Comparison of ENCODE assay signal across 8 cellular contexts in genomic region chr5:93583525-93583798, GRCh38. TPM values are rescaled to one million over a fixed set of nuclear protein-coding genes. Genes with fewer than 3 reads are reported as not detected.
DNase-seq lines count a peak whose midpoint lies in the region; ATAC-seq and TF ChIP-seq lines count a peak whose summit lies in the region.

No MANE protein-coding gene starts in this region.

- no peaks in the 10 kb centered on the region for H3K27me3 ChIP-seq in BE2C
- peaks cover 96% of the 10 kb centered on the region for H3K27me3 ChIP-seq in HUES48 (ENCODE audit: control insufficient read depth, insufficient read depth, low read length)
- peaks cover 61% of the 10 kb centered on the region for H3K27me3 ChIP-seq in muscle layer of duodenum (ENCODE audit: low read depth, low read length)
- H3K27me3 ChIP-seq in CD8-positive, alpha-beta memory T cell (ENCODE audit: insufficient read depth, low read length, poor library complexity, severe bottlenecking): peaks cover 73% of the 10 kb centered on the region

- ATAC-seq in natural killer cell treated with Interleukin-12 subunit alpha and Interleukin-12 subunit beta and Interleukin-15 and Interleukin-18, amount 100 ng/mL, for 72 hours: no peak

- DNase-seq in BE2C: no peak
- no peak for DNase-seq in caudate nucleus (lab: John Stamatoyannopoulos, UW)
- DNase-seq in stimulated activated CD4-positive, alpha-beta T cell treated with anti-CD3 and anti-CD28 coated beads, Interleukin-4, amount 100 ng/mL, for 1 hour: no peak
- DNase-seq in CD8-positive, alpha-beta memory T cell: no peak
- no peak for DNase-seq in natural killer cell treated with Interleukin-12 subunit alpha and Interleukin-12 subunit beta and Interleukin-15 and Interleukin-18, amount 100 ng/mL, for 72 hours (ENCODE audit: low spot score)
- no peak for DNase-seq in DMS153 treated with DMSO at 0.1 percent for 48 hours (lab: John Stamatoyannopoulos, UW; ENCODE audit: unreplicated experiment)

- H3K4me1 ChIP-seq in BE2C (no peaks in the 10 kb centered on the region), HUES48 (ENCODE audit: control insufficient read depth, insufficient read depth, low read length) (peaks cover 35% of the 10 kb centered on the region), muscle layer of duodenum (ENCODE audit: control insufficient read depth in 1 of 2, insufficient read depth in 2 of 2, low read length in 2 of 2) (peaks cover 0 to 48% of the 10 kb centered on the region in 2 donors)
- H3K4me1 ChIP-seq in CD8-positive, alpha-beta memory T cell (ENCODE audit: insufficient read depth, low read length): peaks cover 36% of the 10 kb centered on the region

- H3K27me3 Mint-ChIP-seq in CD8-positive, alpha-beta memory T cell: peaks cover 48 to 53% of the 10 kb centered on the region in 2 donors
- H3K27me3 Mint-ChIP-seq in natural killer cell treated with Interleukin-12 subunit alpha and Interleukin-12 subunit beta and Interleukin-15 and Interleukin-18, amount 100 ng/mL, for 72 hours: peaks cover 30 to 37% of the 10 kb centered on the region in 2 donors

- H3K27ac ChIP-seq in HUES48 (ENCODE audit: low read depth, low read length): no peak overlapping the region
- H3K27ac ChIP-seq in caudate nucleus (ENCODE audit: low read depth, low read length): peak overlapping the region; percentile 90
- H3K27ac ChIP-seq in muscle layer of duodenum (ENCODE audit: low read length): peak overlapping the region; percentile 45
- no peak overlapping the region for H3K27ac ChIP-seq in CD8-positive, alpha-beta memory T cell (ENCODE audit: low read depth, low read length)

- CTCF ChIA-PET in CD8-positive, alpha-beta memory T cell (lab: Charles Lee): interaction anchor here (1.1 to 1.9 kb wide), 2 partner anchors 218 to 223 kb away, joined by 3 to 6 read pairs; no protein-coding TSS in a partner anchor

- no peak overlapping the region for H3K27ac Mint-ChIP-seq in CD8-positive, alpha-beta memory T cell
- no peak overlapping the region for H3K27ac Mint-ChIP-seq in natural killer cell treated with Interleukin-12 subunit alpha and Interleukin-12 subunit beta and Interleukin-15 and Interleukin-18, amount 100 ng/mL, for 72 hours

- H3K36me3 ChIP-seq in BE2C (peaks cover 7% of the 10 kb centered on the region), HUES48 (ENCODE audit: control insufficient read depth, insufficient read depth, low read length) (no peaks in the 10 kb centered on the region), muscle layer of duodenum (ENCODE audit: control insufficient read depth in 1 of 2, insufficient read depth in 2 of 2, low read length in 2 of 2) (no peaks in the 10 kb centered on the region)
- no peaks in the 10 kb centered on the region for H3K36me3 ChIP-seq in CD8-positive, alpha-beta memory T cell (ENCODE audit: insufficient read depth, low read length)

- H3K4me3 Mint-ChIP-seq in CD8-positive, alpha-beta memory T cell: no peak overlapping the region
- H3K4me3 Mint-ChIP-seq in natural killer cell treated with Interleukin-12 subunit alpha and Interleukin-12 subunit beta and Interleukin-15 and Interleukin-18, amount 100 ng/mL, for 72 hours: no peak overlapping the region

- H3K36me3 Mint-ChIP-seq in CD8-positive, alpha-beta memory T cell: peaks cover 0 to 3% (median 0%) of the 10 kb centered on the region in 3 donors
- peaks cover 7% of the 10 kb centered on the region for H3K36me3 Mint-ChIP-seq in natural killer cell treated with Interleukin-12 subunit alpha and Interleukin-12 subunit beta and Interleukin-15 and Interleukin-18, amount 100 ng/mL, for 72 hours

- POLR2A ChIA-PET in CD8-positive, alpha-beta memory T cell (lab: Charles Lee): no interaction called here

- H3K9ac ChIP-seq in HUES48 (ENCODE audit: low read depth, low read length): no peak overlapping the region

- TF ChIP-seq CTCF in BE2C (IDR thresholded peaks at IDR 0.05; ENCODE audit: low read depth, low read length): no peak

- H3K9me3 Mint-ChIP-seq in CD8-positive, alpha-beta memory T cell: peaks cover 0 to 15% (median 8%) of the 10 kb centered on the region in 5 donors
- H3K9me3 Mint-ChIP-seq in natural killer cell treated with Interleukin-12 subunit alpha and Interleukin-12 subunit beta and Interleukin-15 and Interleukin-18, amount 100 ng/mL, for 72 hours: no peaks in the 10 kb centered on the region

- H3K9me3 ChIP-seq in BE2C (no peaks in the 10 kb centered on the region), HUES48 (ENCODE audit: control insufficient read depth, insufficient read depth, low read length) (no peaks in the 10 kb centered on the region), muscle layer of duodenum (ENCODE audit: control insufficient read depth in 1 of 2, low read length in 2 of 2) (no peaks in the 10 kb centered on the region)
- no peaks in the 10 kb centered on the region for H3K9me3 ChIP-seq in CD8-positive, alpha-beta memory T cell (ENCODE audit: low read length)

- H3K4me3 ChIP-seq in BE2C (ENCODE audit: low read depth, low read length): peak overlapping the region; percentile 93
- peak overlapping the region; percentile 52; the same call in 1 of the 2 replicates for H3K4me3 ChIP-seq in HUES48 (ENCODE audit: low read depth, low read length)
- H3K4me3 ChIP-seq in muscle layer of duodenum (ENCODE audit: low read depth in 1 of 2, low read length in 2 of 2): peak overlapping the region; percentile 65 to 74
- H3K4me3 ChIP-seq in CD8-positive, alpha-beta memory T cell (ENCODE audit: low read length): no peak overlapping the region

- H3K4me1 Mint-ChIP-seq in CD8-positive, alpha-beta memory T cell: peaks cover 25 to 43% (median 29%) of the 10 kb centered on the region in 3 donors
- H3K4me1 Mint-ChIP-seq in natural killer cell treated with Interleukin-12 subunit alpha and Interleukin-12 subunit beta and Interleukin-15 and Interleukin-18, amount 100 ng/mL, for 72 hours (ENCODE audit: low read depth in 2 of 2): peaks cover 23 to 28% of the 10 kb centered on the region in 2 donors

RNA-seq across cellular contexts. Expression of gene NR2F1, which starts 0.4 kb away (rescaled TPM):
- polyA plus RNA-seq in BE2C (2012; ENCODE audit: insufficient read depth, insufficient read length, low read depth): 13.1 TPM
- total RNA-seq in CD8-positive, alpha-beta memory T cell: not detected
- polyA plus RNA-seq in CD8-positive, alpha-beta memory T cell: not detected
- total RNA-seq in natural killer cell treated with Interleukin-12 subunit alpha and Interleukin-12 subunit beta and Interleukin-15 and Interleukin-18, amount 100 ng/mL, for 72 hours: not detected

RNA-seq across cellular contexts. Expression of gene NR2F1-AS1, which starts 2.4 kb away (rescaled TPM):
- 2.7 TPM for polyA plus RNA-seq in BE2C (2012; ENCODE audit: insufficient read depth, insufficient read length, low read depth)
- not detected for total RNA-seq in CD8-positive, alpha-beta memory T cell
- not detected for polyA plus RNA-seq in CD8-positive, alpha-beta memory T cell
- total RNA-seq in natural killer cell treated with Interleukin-12 subunit alpha and Interleukin-12 subunit beta and Interleukin-15 and Interleukin-18, amount 100 ng/mL, for 72 hours: not detected

Comparison
In these comparisons a context has a peak if more than half of its experiments do, and no peak if none do; other contexts are left out.
1. H3K27ac ChIP-seq: peak in caudate nucleus (single experiment) and muscle layer of duodenum (single experiment); none in HUES48 (single experiment) and CD8-positive, alpha-beta memory T cell (single experiment).